31 cellular contexts compared by ENCODE assay signal in genomic region chr1:175198332-175198731, GRCh38. TPM values are rescaled to one million over a fixed set of nuclear protein-coding genes. Genes with fewer than 3 reads are reported as not detected.
DNase-seq lines count a peak whose midpoint lies in the region; ATAC-seq, FAIRE-seq and TF ChIP-seq lines count a peak whose summit lies in the region.
"Had no signal": no experiment of that assay in that cellular context is flagged by ENCODE, and none has a peak within 500 bp of the region (broad histone marks: within the 10 kb centered on the region; RNA-seq: fewer than 3 reads in every experiment).

No MANE protein-coding gene starts in this region.

- no peak overlapping the region for H4K12ac ChIP-seq in trophoblast cell (ENCODE audit: low read depth, low read length)

- no peak for FAIRE-seq in pancreas (lab: Jason Lieb, UNC)

- no peak overlapping the region for H4K91ac ChIP-seq in trophoblast cell (ENCODE audit: low read depth, low read length)

- POLR2A ChIA-PET in OCI-LY7 (lab: Charles Lee): interaction anchor here (0.6 to 14.9 kb wide), 4 partner anchors 9 to 269 kb away, joined by 4 to 257 read pairs (median 13); no protein-coding TSS in a partner anchor

- H3K27ac Mint-ChIP-seq in Calu3 (ENCODE audit: unreplicated experiment): peak overlapping the region; percentile 96
- no peak overlapping the region for H3K27ac Mint-ChIP-seq in activated naive CD8-positive, alpha-beta T cell treated with anti-CD3 and anti-CD28 coated beads, Interleukin-2, amount 50 U/mL, for 24 hours
- H3K27ac Mint-ChIP-seq: activated naive CD8-positive, alpha-beta T cell; activated T-cell treated with anti-CD3 and anti-CD28 coated beads, Interleukin-2, amount 50 U/mL, for 24 hours; neural progenitor cell; T-cell had no signal

- BruUV-seq in Calu3 (replicated peaks; lab: Mats Ljungman, UMichigan) (no TSS peak), OCI-LY7 (replicated peaks; lab: Mats Ljungman, UMichigan) (no TSS peak)

- no peak overlapping the region for H3K4me3 ChIP-seq in OCI-LY7 (ENCODE audit: low read depth, low read length, poor library complexity, severe bottlenecking)
- H3K4me3 ChIP-seq in fibroblast of pulmonary artery (replicated peaks; ENCODE audit: low read depth, low read length): no peak overlapping the region
- H3K4me3 ChIP-seq in trophoblast cell (ENCODE audit: low read depth, low read length): no peak overlapping the region
- no peak overlapping the region for H3K4me3 ChIP-seq in pancreas
- H3K4me3 ChIP-seq: heart left ventricle, neural progenitor cell, right atrium auricular region, smooth muscle cell, upper lobe of left lung had no signal

- 0 out of 2 replicates have a peak overlapping the region, but pooled peaks have one; percentile 64 for H3K4me2 ChIP-seq in OCI-LY7 (ENCODE audit: low read length)
- H3K4me2 ChIP-seq in trophoblast cell (ENCODE audit: low read length): no peak overlapping the region
- H3K4me2 ChIP-seq: neural progenitor cell, smooth muscle cell had no signal

- H3K9ac ChIP-seq in trophoblast cell (ENCODE audit: low read length): no peak overlapping the region
- H3K9ac ChIP-seq: neural progenitor cell had no signal

- H3K79me2 ChIP-seq in OCI-LY7 (ENCODE audit: insufficient read depth, low read depth, low read length): no peaks in the 10 kb centered on the region
- no peaks in the 10 kb centered on the region for H3K79me2 ChIP-seq in trophoblast cell (ENCODE audit: control insufficient read depth, insufficient read depth, low read length, poor library complexity)

- H2BK12ac ChIP-seq in trophoblast cell (ENCODE audit: low read length): no peak overlapping the region

- DNase-seq in Calu3: no peak
- DNase-seq in OCI-LY7 (ENCODE audit: low spot score): no peak
- DNase-seq in fibroblast of pulmonary artery (ENCODE audit: low read depth): peak; percentile 9
- no peak for DNase-seq in trophoblast cell
- no peak for DNase-seq in pancreas
- no peak for DNase-seq in RKO (ENCODE audit: low spot score)
- DNase-seq in activated naive CD8-positive, alpha-beta T cell treated with anti-CD3 and anti-CD28 coated beads, Interleukin-2, amount 50 U/mL, for 24 hours: no peak
- DNase-seq: activated CD4-positive, CD25-positive, alpha-beta regulatory T cell; activated effector memory CD4-positive, alpha-beta T cell treated with anti-CD3 and anti-CD28 coated beads, Interleukin-2, amount 50 U/mL, for 16 hours; activated T-cell treated with anti-CD3 and anti-CD28 coated beads, Interleukin-2, amount 50 U/mL, for 24 hours; aorta; CD4-positive, alpha-beta memory T cell; central memory CD4-positive, alpha-beta T cell; DMS 273 treated with DMSO at 0.1 percent for 48 hours; HCEC 1CT; heart left ventricle; mesenchymal stem cell; NCI-H1436 treated with DMSO at 0.1 percent for 48 hours; NCI-H2107; NCI-H446 treated with DMSO at 0.1 percent for 48 hours; NCI-H774; stimulated activated naive CD4-positive, alpha-beta T cell; T-cell; upper lobe of left lung had no signal

- H3K4me1 ChIP-seq in OCI-LY7 (ENCODE audit: insufficient read depth, low read length, poor library complexity, severe bottlenecking) (peaks cover 65% of the 10 kb centered on the region), trophoblast cell (ENCODE audit: control insufficient read depth in 1 of 2, insufficient read depth in 2 of 2, low read length in 2 of 2) (peaks cover 25 to 30% of the 10 kb centered on the region in 2 experiments), pancreas (peaks cover 1 to 8% (median 3%) of the 10 kb centered on the region in 3 donors)
- H3K4me1 ChIP-seq: neural progenitor cell had no signal

- peaks cover 43% of the 10 kb centered on the region for H3K4me1 Mint-ChIP-seq in Calu3 (ENCODE audit: low read depth, unreplicated experiment)
- peaks cover 22% of the 10 kb centered on the region for H3K4me1 Mint-ChIP-seq in activated naive CD8-positive, alpha-beta T cell treated with anti-CD3 and anti-CD28 coated beads, Interleukin-2, amount 50 U/mL, for 24 hours
- H3K4me1 Mint-ChIP-seq: neural progenitor cell had no signal

- CTCF ChIA-PET in Calu3 (lab: Charles Lee): interaction anchor here (1.5 kb wide), 1 partner anchor 46 kb away, joined by 3 read pairs; no protein-coding TSS in a partner anchor
- CTCF ChIA-PET in OCI-LY7 (lab: Charles Lee; ENCODE audit: unreplicated experiment): no interaction called here

- no peaks in the 10 kb centered on the region for H3K27me3 ChIP-seq in trophoblast cell (ENCODE audit: insufficient read depth, low read length)
- no peaks in the 10 kb centered on the region for H3K27me3 ChIP-seq in pancreas
- H3K27me3 ChIP-seq: foreskin keratinocyte, heart left ventricle, right atrium auricular region, upper lobe of left lung had no signal

- H3K9me2 ChIP-seq in OCI-LY7 (ENCODE audit: insufficient read depth, low read length): no peaks in the 10 kb centered on the region

- no peak overlapping the region for H3K18ac ChIP-seq in trophoblast cell (ENCODE audit: low read length)

- peaks cover 4% of the 10 kb centered on the region for H3K36me3 Mint-ChIP-seq in Calu3 (ENCODE audit: insufficient read depth, unreplicated experiment)
- H3K36me3 Mint-ChIP-seq in activated naive CD8-positive, alpha-beta T cell treated with anti-CD3 and anti-CD28 coated beads, Interleukin-2, amount 50 U/mL, for 24 hours (ENCODE audit: low read depth): no peaks in the 10 kb centered on the region
- H3K36me3 Mint-ChIP-seq: activated naive CD8-positive, alpha-beta T cell; CD4-positive, alpha-beta memory T cell; neural progenitor cell; T-cell had no signal

- no peak overlapping the region for H3K4me3 Mint-ChIP-seq in Calu3 (ENCODE audit: low read depth, unreplicated experiment)
- H3K4me3 Mint-ChIP-seq in activated naive CD8-positive, alpha-beta T cell treated with anti-CD3 and anti-CD28 coated beads, Interleukin-2, amount 50 U/mL, for 24 hours: no peak overlapping the region
- H3K4me3 Mint-ChIP-seq: activated naive CD8-positive, alpha-beta T cell; activated T-cell treated with anti-CD3 and anti-CD28 coated beads, Interleukin-2, amount 50 U/mL, for 24 hours; CD4-positive, alpha-beta memory T cell; neural progenitor cell; T-cell had no signal

- H3K27ac ChIP-seq in OCI-LY7 (ENCODE audit: low read depth, low read length, poor library complexity, severe bottlenecking): no peak overlapping the region
- peak overlapping the region; percentile 59 for H3K27ac ChIP-seq in trophoblast cell (ENCODE audit: low read depth, low read length)
- H3K27ac ChIP-seq in pancreas: peak overlapping the region in 1 of 4 donors; percentile 62
- H3K27ac ChIP-seq: foreskin keratinocyte, neural progenitor cell, right atrium auricular region had no signal

- no peak for ATAC-seq in pancreas
- no peak for ATAC-seq in activated naive CD8-positive, alpha-beta T cell treated with anti-CD3 and anti-CD28 coated beads, Interleukin-2, amount 50 U/mL, for 24 hours
- ATAC-seq: heart left ventricle had no signal

- no peak overlapping the region for H4K8ac ChIP-seq in trophoblast cell (ENCODE audit: low read depth, low read length)

- no peak overlapping the region for H3K23ac ChIP-seq in trophoblast cell (ENCODE audit: low read length)

- no peak overlapping the region for H2BK120ac ChIP-seq in trophoblast cell (ENCODE audit: insufficient read depth, low read length, poor library complexity)

- H3K36me3 ChIP-seq in OCI-LY7 (ENCODE audit: insufficient read depth, low read length): no peaks in the 10 kb centered on the region
- no peaks in the 10 kb centered on the region for H3K36me3 ChIP-seq in trophoblast cell (ENCODE audit: control insufficient read depth in 1 of 2, insufficient read depth in 2 of 2, low read length in 2 of 2)
- H3K36me3 ChIP-seq in pancreas: no peaks in the 10 kb centered on the region
- H3K36me3 ChIP-seq: heart left ventricle, neural progenitor cell, right atrium auricular region, upper lobe of left lung had no signal

- no peak overlapping the region for H3K14ac ChIP-seq in trophoblast cell (ENCODE audit: low read length)

- no peak overlapping the region for H2BK5ac ChIP-seq in trophoblast cell (ENCODE audit: low read depth, low read length, poor library complexity)

- H3K4ac ChIP-seq in trophoblast cell (ENCODE audit: low read depth, low read length): no peak overlapping the region

- H3K9me3 Mint-ChIP-seq in Calu3 (ENCODE audit: low read depth, unreplicated experiment): no peaks in the 10 kb centered on the region
- no peaks in the 10 kb centered on the region for H3K9me3 Mint-ChIP-seq in activated naive CD8-positive, alpha-beta T cell treated with anti-CD3 and anti-CD28 coated beads, Interleukin-2, amount 50 U/mL, for 24 hours
- H3K9me3 Mint-ChIP-seq: activated T-cell treated with anti-CD3 and anti-CD28 coated beads, Interleukin-2, amount 50 U/mL, for 24 hours; neural progenitor cell; T-cell had no signal

- H2AFZ ChIP-seq in OCI-LY7 (ENCODE audit: low read length): no peak overlapping the region
- no peak overlapping the region for H2AFZ ChIP-seq in trophoblast cell (ENCODE audit: insufficient read depth, low read length, poor library complexity)
- H2AFZ ChIP-seq: neural progenitor cell had no signal

- no peak overlapping the region for H2AK5ac ChIP-seq in trophoblast cell (ENCODE audit: low read length)

- H3K9me3 ChIP-seq in OCI-LY7 (ENCODE audit: low read length) (no peaks in the 10 kb centered on the region), trophoblast cell (ENCODE audit: insufficient read depth, low read depth, low read length) (no peaks in the 10 kb centered on the region), pancreas (no peaks in the 10 kb centered on the region)
- H3K9me3 ChIP-seq: heart left ventricle, right atrium auricular region, upper lobe of left lung had no signal

- no peaks in the 10 kb centered on the region for H4K20me1 ChIP-seq in OCI-LY7 (ENCODE audit: insufficient read depth, low read length)

- H3K79me1 ChIP-seq in trophoblast cell (ENCODE audit: low read length): peaks cover 27% of the 10 kb centered on the region

- intact Hi-C loops in Calu3 (cut with micrococcal nuclease; ENCODE audit: unreplicated experiment) (no loop called here), OCI-LY7 (cut with micrococcal nuclease; ENCODE audit: unreplicated experiment) (no loop called here), pancreas (cut with DNase I) (no loop called here)

- H3K27me3 Mint-ChIP-seq in Calu3 (ENCODE audit: unreplicated experiment): no peaks in the 10 kb centered on the region
- no peaks in the 10 kb centered on the region for H3K27me3 Mint-ChIP-seq in activated naive CD8-positive, alpha-beta T cell treated with anti-CD3 and anti-CD28 coated beads, Interleukin-2, amount 50 U/mL, for 24 hours
- H3K27me3 Mint-ChIP-seq: activated naive CD8-positive, alpha-beta T cell; activated T-cell treated with anti-CD3 and anti-CD28 coated beads, Interleukin-2, amount 50 U/mL, for 24 hours; T-cell had no signal

- TF ChIP-seq CTCF in Calu3 (IDR thresholded peaks at IDR 0.05; ENCODE audit: unreplicated experiment) (no peak), OCI-LY7 (conservative IDR thresholded peaks at IDR 0.05; ENCODE audit: low read length) (no peak), fibroblast of pulmonary artery (IDR thresholded peaks at IDR 0.05; ENCODE audit: low read length, missing control alignments) (no peak), pancreas (IDR thresholded peaks at IDR 0.05) (no peak)

RNA-seq across cellular contexts. Expression of gene KIAA0040, which starts 5.8 kb away (rescaled TPM):
- total RNA-seq in Calu3 (2022) (24.3 and 33.4 TPM in 2 replicates), OCI-LY7 (2022) (50.2 and 61.1 TPM in 2 replicates), pancreas (10 to 100 TPM; 15.5 to 34.2 (median 20.7) TPM)
- 54.7 and 57.9 TPM in 2 replicates for total RNA-seq in OCI-LY7 (2014; rRNA removed; shearing (Covaris generic))
- 101 and 110 TPM in 2 replicates for polyA plus RNA-seq in trophoblast cell (2013)
- 10 to 100 TPM in 1 of 2 donors, 1 to 10 TPM in 1; 8.4 to 11.6 TPM for polyA plus RNA-seq in pancreas
- total RNA-seq: LHCN-M2, myocyte had no signal
